24 cellular contexts compared by ENCODE assay signal in the genomic region with DNA sequence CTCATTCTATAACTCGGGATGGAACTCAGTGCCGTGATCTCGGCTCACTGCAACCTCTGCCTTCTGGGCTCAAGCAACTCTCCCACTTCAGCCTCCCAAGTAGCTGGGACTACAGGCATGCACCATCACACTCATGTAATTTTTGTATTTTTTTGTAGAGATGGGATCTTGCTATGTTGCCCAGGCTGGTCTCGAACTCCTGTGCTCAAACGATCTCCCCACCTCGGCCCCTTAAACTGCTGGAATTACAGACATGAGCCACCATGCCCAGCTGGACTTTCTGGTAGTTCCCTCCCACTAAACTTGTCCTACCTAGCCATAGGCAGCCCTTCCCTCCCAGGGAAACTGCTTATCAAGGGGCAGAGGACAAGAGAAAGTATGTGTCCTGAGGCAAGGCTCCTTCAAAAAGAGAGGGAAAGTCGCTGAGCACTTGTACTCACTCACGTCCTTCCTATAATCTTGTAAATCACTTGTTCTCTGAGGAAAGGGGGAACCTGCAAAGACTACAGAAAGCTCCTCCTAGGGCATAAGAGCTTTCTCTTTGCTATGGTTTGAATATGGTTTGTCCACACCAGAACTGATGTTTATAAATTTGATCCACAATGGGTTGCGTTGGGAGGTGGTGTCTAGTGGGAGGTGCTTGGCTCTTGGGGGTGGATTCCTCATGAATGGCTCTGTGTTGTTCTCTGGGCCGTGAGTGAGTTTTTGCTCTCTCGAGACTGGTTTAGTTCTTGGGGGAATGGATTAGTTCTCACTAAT. TPM values are rescaled to one million over a fixed set of nuclear protein-coding genes. Genes with fewer than 3 reads are reported as not detected.
A peak's percentile ranks its signal among the peaks of the same experiment; 100 is the strongest.
DNase-seq lines count a peak whose midpoint lies in the region; ATAC-seq and TF ChIP-seq lines count a peak whose summit lies in the region.
"Had no signal": no experiment of that assay in that cellular context is flagged by ENCODE, and none has a peak within 500 bp of the region (broad histone marks: within the 10 kb centered on the region; RNA-seq: fewer than 3 reads in every experiment).

No MANE protein-coding gene starts in this region.

- no peak for ATAC-seq in T-helper 17 cell
- peak; percentile 33 to 73 (median 62) for ATAC-seq in right lobe of liver
- ATAC-seq: stimulated activated naive B cell treated with anti-CD40 and anti-IgM and Interleukin-4, amounts not matched to agents 10 μg/mL and 1 μg/mL and 100 μg/mL, for 72 hours had no signal

- H3K36me3 Mint-ChIP-seq in T-helper 17 cell (ENCODE audit: low read depth): no peaks in the 10 kb centered on the region
- H3K36me3 Mint-ChIP-seq: mesothelial cell of epicardium; stimulated activated naive B cell treated with anti-CD40 and anti-IgM and Interleukin-4, amounts not matched to agents 10 μg/mL and 1 μg/mL and 100 μg/mL, for 72 hours had no signal

- no peaks in the 10 kb centered on the region for H3K36me3 ChIP-seq in right lobe of liver
- H3K36me3 ChIP-seq in stomach: no peaks in the 10 kb centered on the region
- H3K36me3 ChIP-seq in uterus: no peaks in the 10 kb centered on the region
- H3K36me3 ChIP-seq: cardiac muscle cell had no signal

- H3K27ac ChIP-seq in right lobe of liver (peak overlapping the region; percentile 11 to 92 (median 84)), stomach (peak overlapping the region; percentile 81 to 91 (median 84)), uterus (no peak overlapping the region)
- H3K27ac ChIP-seq: cardiac muscle cell, testis had no signal

- H3K4me1 ChIP-seq in right lobe of liver (peaks cover 0 to 15% (median 5%) of the 10 kb centered on the region in 4 donors), stomach (peaks cover 7 to 15% (median 9%) of the 10 kb centered on the region in 4 donors), uterus (no peaks in the 10 kb centered on the region)
- H3K4me1 ChIP-seq: testis had no signal

- H3K27me3 ChIP-seq in right lobe of liver: no peaks in the 10 kb centered on the region
- no peaks in the 10 kb centered on the region for H3K27me3 ChIP-seq in stomach
- H3K27me3 ChIP-seq in uterus: no peaks in the 10 kb centered on the region
- H3K27me3 ChIP-seq: cardiac muscle cell, dorsolateral prefrontal cortex, testis had no signal

- H3K27me3 Mint-ChIP-seq in T-helper 17 cell: no peaks in the 10 kb centered on the region
- H3K27me3 Mint-ChIP-seq: stimulated activated naive B cell treated with anti-CD40 and anti-IgM and Interleukin-4, amounts not matched to agents 10 μg/mL and 1 μg/mL and 100 μg/mL, for 72 hours had no signal

- TF ChIP-seq POLR2A in right lobe of liver (IDR thresholded peaks at IDR 0.05) (no peak), stomach (IDR thresholded peaks at IDR 0.05) (no peak), uterus (IDR thresholded peaks at IDR 0.05) (no peak)

- DNase-seq in NCI-H146 (lab: John Stamatoyannopoulos, UW): peak; percentile 76
- no peak for DNase-seq in NCI-H146 treated with DMSO at 0.1 percent for 48 hours (lab: John Stamatoyannopoulos, UW; ENCODE audit: unreplicated experiment)
- DNase-seq in T-helper 17 cell: no peak
- DNase-seq in right lobe of liver: no peak
- DNase-seq in stomach: no peak
- no peak for DNase-seq in NCI-H1092 treated with DMSO at 0.1 percent for 48 hours (lab: John Stamatoyannopoulos, UW)
- DNase-seq in uterus: no peak
- no peak for DNase-seq in iPS-NIHi11 (ENCODE audit: low spot score)
- DNase-seq: 8988T; activated CD4-positive, alpha-beta T cell treated with anti-CD3 and anti-CD28 coated beads for 1 hour; activated CD8-positive, alpha-beta memory T cell treated with anti-CD3 and anti-CD28 coated beads for 24 hours; activated naive CD4-positive, alpha-beta T cell treated with Interleukin-2 at 50 U/mL for 16 hours; activated T-cell treated with anti-CD3 and anti-CD28 coated beads, Interleukin-2, amount 50 U/mL, for 48 hours; amniotic stem cell; dorsolateral prefrontal cortex; EL; GOT3; NCI-H1092; NCI-H524; stimulated activated naive B cell treated with anti-CD40 and anti-IgM and Interleukin-4, amounts not matched to agents 10 μg/mL and 1 μg/mL and 100 μg/mL, for 72 hours; testis had no signal

- WGBS in right lobe of liver (ENCODE audit: insufficient coverage, low coverage, low lambda C conversion rate, missing lambda C conversion rate): 68% methylated on average over 7 of the region's 11 CpGs
- 80 to 88% (median 82%) methylated on average over 11 of the region's 11 CpGs for WGBS in stomach, 5 donors

- H3K9me3 ChIP-seq in T-helper 17 cell (ENCODE audit: control insufficient read depth, low read length, poor library complexity, severe bottlenecking) (no peaks in the 10 kb centered on the region), right lobe of liver (no peaks in the 10 kb centered on the region), stomach (no peaks in the 10 kb centered on the region), uterus (no peaks in the 10 kb centered on the region)
- H3K9me3 ChIP-seq: testis had no signal

- no peak overlapping the region for H3K4me3 Mint-ChIP-seq in T-helper 17 cell
- H3K4me3 Mint-ChIP-seq: mesothelial cell of epicardium; stimulated activated naive B cell treated with anti-CD40 and anti-IgM and Interleukin-4, amounts not matched to agents 10 μg/mL and 1 μg/mL and 100 μg/mL, for 72 hours had no signal

- peak overlapping the region; percentile 51 for H3K27ac Mint-ChIP-seq in T-helper 17 cell
- H3K27ac Mint-ChIP-seq: mesothelial cell of epicardium; stimulated activated naive B cell treated with anti-CD40 and anti-IgM and Interleukin-4, amounts not matched to agents 10 μg/mL and 1 μg/mL and 100 μg/mL, for 72 hours had no signal

- peak overlapping the region in 2 of 3 donors; percentile 22 to 23 for H3K4me3 ChIP-seq in right lobe of liver
- H3K4me3 ChIP-seq in stomach: no peak overlapping the region
- no peak overlapping the region for H3K4me3 ChIP-seq in uterus
- H3K4me3 ChIP-seq: cardiac muscle cell, dorsolateral prefrontal cortex, smooth muscle cell, testis had no signal

- TF ChIP-seq CTCF in right lobe of liver (IDR thresholded peaks at IDR 0.05) (no peak), stomach (IDR thresholded peaks at IDR 0.05) (no peak), uterus (IDR thresholded peaks at IDR 0.05) (no peak)

- H3K4me1 Mint-ChIP-seq in T-helper 17 cell: peaks cover 3% of the 10 kb centered on the region

- TF ChIP-seq EP300 in stomach (IDR thresholded peaks at IDR 0.05): no peak

- intact Hi-C loops in right lobe of liver (cut with DNase I): loop anchor here in 1 of 2 donors (5.0 kb wide), 1 partner anchor 146 kb away; no protein-coding TSS in a partner anchor
- intact Hi-C loops in stomach (cut with DNase I; ENCODE audit: low total_unique reads): no loop called here
- intact Hi-C loops in uterus (cut with DNase I; ENCODE audit: low total_unique reads): no loop called here

RNA-seq across cellular contexts. Expression of a gene that starts 13.6 kb away (rescaled TPM):
- total RNA-seq in T-helper 17 cell: 100 to 1,000 TPM; 115 to 136 TPM
- total RNA-seq in right lobe of liver: 10 to 100 TPM; 32.6 to 80.6 (median 56.2) TPM
- total RNA-seq in stomach: 100 to 1,000 TPM in 1 of 5 donors, 10 to 100 TPM in 4; 11.6 to 217 (median 66.5) TPM
- polyA plus RNA-seq in stomach: 10 to 100 TPM; 17.9 to 22.3 (median 20.2) TPM
- total RNA-seq in uterus: 100 to 1,000 TPM in 2 of 4 donors, 10 to 100 TPM in 2; 55.6 to 281 (median 102) TPM

Comparison
In these comparisons a context has a peak if more than half of its experiments do, and no peak if none do; other contexts are left out.
1. H3K27ac ChIP-seq: peak in right lobe of liver (3 of 3) and stomach (5 of 5); none in uterus (0 of 2).
2. H3K4me3 ChIP-seq: peak in right lobe of liver (2 of 3); none in stomach (0 of 4) and uterus (0 of 2).